In the genomic region with DNA sequence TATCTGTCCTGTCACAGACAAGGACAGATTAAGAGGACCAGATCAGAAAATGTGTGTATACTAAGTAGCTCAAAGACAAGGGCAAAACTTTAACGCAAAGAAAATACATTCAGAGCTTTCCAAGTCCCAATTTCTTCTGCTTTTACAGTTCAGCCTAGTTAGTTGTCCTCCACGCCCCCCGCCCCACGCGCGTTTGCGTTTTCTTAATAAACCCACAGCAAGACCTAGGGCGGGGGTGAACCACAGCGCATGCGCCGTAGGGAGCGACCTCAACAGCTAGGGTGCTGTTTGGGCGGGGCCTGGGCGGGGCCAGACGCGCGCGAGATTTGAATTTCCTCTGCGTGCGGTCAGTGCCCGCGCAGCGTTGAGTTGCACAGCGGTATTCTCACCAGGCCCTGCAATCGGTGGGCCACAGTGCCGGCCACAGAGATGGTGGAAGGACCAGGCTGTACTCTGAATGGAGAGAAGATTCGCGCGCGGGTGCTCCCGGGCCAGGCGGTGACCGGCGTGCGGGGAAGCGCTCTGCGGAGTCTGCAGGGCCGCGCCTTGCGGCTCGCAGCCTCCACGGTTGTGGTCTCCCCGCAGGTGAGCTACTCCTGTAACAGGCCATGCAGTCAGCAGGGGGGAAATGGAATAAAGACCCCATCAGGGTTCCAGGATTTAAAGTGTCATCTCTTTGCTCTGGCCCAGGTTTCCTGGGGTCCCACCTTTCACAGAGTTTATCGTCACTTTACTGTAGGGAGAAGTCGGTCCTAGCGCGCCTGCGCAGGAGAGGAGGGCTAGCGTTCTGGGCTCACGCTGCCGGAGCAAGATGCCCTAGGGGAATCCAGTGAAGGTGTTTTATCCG, we compare ENCODE assay signal across 1 cellular context.
TF ChIP-seq lines count a peak whose summit lies in the region.

A gene with protein sequence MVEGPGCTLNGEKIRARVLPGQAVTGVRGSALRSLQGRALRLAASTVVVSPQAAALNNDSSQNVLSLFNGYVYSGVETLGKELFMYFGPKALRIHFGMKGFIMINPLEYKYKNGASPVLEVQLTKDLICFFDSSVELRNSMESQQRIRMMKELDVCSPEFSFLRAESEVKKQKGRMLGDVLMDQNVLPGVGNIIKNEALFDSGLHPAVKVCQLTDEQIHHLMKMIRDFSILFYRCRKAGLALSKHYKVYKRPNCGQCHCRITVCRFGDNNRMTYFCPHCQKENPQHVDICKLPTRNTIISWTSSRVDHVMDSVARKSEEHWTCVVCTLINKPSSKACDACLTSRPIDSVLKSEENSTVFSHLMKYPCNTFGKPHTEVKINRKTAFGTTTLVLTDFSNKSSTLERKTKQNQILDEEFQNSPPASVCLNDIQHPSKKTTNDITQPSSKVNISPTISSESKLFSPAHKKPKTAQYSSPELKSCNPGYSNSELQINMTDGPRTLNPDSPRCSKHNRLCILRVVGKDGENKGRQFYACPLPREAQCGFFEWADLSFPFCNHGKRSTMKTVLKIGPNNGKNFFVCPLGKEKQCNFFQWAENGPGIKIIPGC (plus strand): TSS at position 350 of the 847 bp plus-strand sequence. CDS start 80 bp downstream, at position 430.

TF ChIP-seq in GM12878, 131 proteins besides CTCF, POLR2A, EP300 and RAD21 (continued from another document and continues in another):
- TF ChIP-seq, protein P1, sequence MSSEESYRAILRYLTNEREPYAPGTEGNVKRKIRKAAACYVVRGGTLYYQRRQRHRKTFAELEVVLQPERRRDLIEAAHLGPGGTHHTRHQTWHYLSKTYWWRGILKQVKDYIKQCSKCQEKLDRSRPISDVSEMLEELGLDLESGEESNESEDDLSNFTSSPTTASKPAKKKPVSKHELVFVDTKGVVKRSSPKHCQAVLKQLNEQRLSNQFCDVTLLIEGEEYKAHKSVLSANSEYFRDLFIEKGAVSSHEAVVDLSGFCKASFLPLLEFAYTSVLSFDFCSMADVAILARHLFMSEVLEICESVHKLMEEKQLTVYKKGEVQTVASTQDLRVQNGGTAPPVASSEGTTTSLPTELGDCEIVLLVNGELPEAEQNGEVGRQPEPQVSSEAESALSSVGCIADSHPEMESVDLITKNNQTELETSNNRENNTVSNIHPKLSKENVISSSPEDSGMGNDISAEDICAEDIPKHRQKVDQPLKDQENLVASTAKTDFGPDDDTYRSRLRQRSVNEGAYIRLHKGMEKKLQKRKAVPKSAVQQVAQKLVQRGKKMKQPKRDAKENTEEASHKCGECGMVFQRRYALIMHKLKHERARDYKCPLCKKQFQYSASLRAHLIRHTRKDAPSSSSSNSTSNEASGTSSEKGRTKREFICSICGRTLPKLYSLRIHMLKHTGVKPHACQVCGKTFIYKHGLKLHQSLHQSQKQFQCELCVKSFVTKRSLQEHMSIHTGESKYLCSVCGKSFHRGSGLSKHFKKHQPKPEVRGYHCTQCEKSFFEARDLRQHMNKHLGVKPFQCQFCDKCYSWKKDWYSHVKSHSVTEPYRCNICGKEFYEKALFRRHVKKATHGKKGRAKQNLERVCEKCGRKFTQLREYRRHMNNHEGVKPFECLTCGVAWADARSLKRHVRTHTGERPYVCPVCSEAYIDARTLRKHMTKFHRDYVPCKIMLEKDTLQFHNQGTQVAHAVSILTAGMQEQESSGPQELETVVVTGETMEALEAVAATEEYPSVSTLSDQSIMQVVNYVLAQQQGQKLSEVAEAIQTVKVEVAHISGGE (CRISPR knock-in tag; IDR thresholded peaks at IDR 0.05), result no peak
- TF ChIP-seq JUNB (IDR thresholded peaks at IDR 0.05) (no peak), POLR2AphosphoS2 (IDR thresholded peaks at IDR 0.05; ENCODE audit: low read depth, low read length) (no peak), IKZF2 (IDR thresholded peaks at IDR 0.05) (no peak), RUNX3 (IDR thresholded peaks at IDR 0.05; ENCODE audit: low read length) (peak; percentile 88), ZNF24 (IDR thresholded peaks at IDR 0.05) (no peak), BRCA1 (IDR thresholded peaks at IDR 0.05; ENCODE audit: low read depth, low read length) (no peak), TCF3 (IDR thresholded peaks at IDR 0.05; ENCODE audit: borderline replicate concordance, insufficient read depth, low read depth, low read length) (0 out of 2 replicates have a peak, but pooled peaks have one; percentile 9), BHLHE40 (IDR thresholded peaks at IDR 0.05; ENCODE audit: borderline replicate concordance in 1 of 2, low read depth in 2 of 2, low read length in 1 of 2) (0 out of 4 replicates have a peak, but pooled peaks have one; percentile 12 to 26), EZH2 (IDR thresholded peaks at IDR 0.05; ENCODE audit: borderline replicate concordance, control insufficient read depth, low read depth, low read length) (no peak), SPI1 (IDR thresholded peaks at IDR 0.05; ENCODE audit: borderline replicate concordance, insufficient read depth, low read depth, low read length) (no peak), SUPT20H (IDR thresholded peaks at IDR 0.05; ENCODE audit: borderline replicate concordance, control insufficient read depth, low read depth, low read length) (no peak), TCF7 (IDR thresholded peaks at IDR 0.05; ENCODE audit: borderline replicate concordance) (no peak), STAT1 (conservative IDR thresholded peaks at IDR 0.05) (no peak), SREBF2 (IDR thresholded peaks at IDR 0.05; ENCODE audit: low read length) (no peak), KLF5 (IDR thresholded peaks at IDR 0.05; ENCODE audit: partially characterized antibody) (no peak), GATAD2B (conservative IDR thresholded peaks at IDR 0.05; ENCODE audit: low read depth) (peak; percentile 70; the same call in 1 of the 2 replicates), MTA2 (IDR thresholded peaks at IDR 0.05; ENCODE audit: low read depth) (0 out of 2 replicates have a peak, but pooled peaks have one; percentile 11), SUZ12 (IDR thresholded peaks at IDR 0.05; ENCODE audit: unreplicated experiment) (no peak), CBX3 (IDR thresholded peaks at IDR 0.05; ENCODE audit: borderline replicate concordance, low read depth) (no peak), POLR2AphosphoS5 (IDR thresholded peaks at IDR 0.05; ENCODE audit: low read length) (0 out of 2 replicates have a peak, but pooled peaks have one; percentile 45), MXI1 (IDR thresholded peaks at IDR 0.05; ENCODE audit: low read depth, low read length) (peak; percentile 81), LARP7 (IDR thresholded peaks at IDR 0.05) (peak; percentile 82; the same call in 1 of the 2 replicates), CBFB (IDR thresholded peaks at IDR 0.05; ENCODE audit: low read depth) (no peak)
- TF ChIP-seq, protein P2, sequence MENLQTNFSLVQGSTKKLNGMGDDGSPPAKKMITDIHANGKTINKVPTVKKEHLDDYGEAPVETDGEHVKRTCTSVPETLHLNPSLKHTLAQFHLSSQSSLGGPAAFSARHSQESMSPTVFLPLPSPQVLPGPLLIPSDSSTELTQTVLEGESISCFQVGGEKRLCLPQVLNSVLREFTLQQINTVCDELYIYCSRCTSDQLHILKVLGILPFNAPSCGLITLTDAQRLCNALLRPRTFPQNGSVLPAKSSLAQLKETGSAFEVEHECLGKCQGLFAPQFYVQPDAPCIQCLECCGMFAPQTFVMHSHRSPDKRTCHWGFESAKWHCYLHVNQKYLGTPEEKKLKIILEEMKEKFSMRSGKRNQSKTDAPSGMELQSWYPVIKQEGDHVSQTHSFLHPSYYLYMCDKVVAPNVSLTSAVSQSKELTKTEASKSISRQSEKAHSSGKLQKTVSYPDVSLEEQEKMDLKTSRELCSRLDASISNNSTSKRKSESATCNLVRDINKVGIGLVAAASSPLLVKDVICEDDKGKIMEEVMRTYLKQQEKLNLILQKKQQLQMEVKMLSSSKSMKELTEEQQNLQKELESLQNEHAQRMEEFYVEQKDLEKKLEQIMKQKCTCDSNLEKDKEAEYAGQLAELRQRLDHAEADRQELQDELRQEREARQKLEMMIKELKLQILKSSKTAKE (IDR thresholded peaks at IDR 0.05; ENCODE audit: low read depth, poor library complexity, severe bottlenecking), result no peak
- TF ChIP-seq, protein P3, sequence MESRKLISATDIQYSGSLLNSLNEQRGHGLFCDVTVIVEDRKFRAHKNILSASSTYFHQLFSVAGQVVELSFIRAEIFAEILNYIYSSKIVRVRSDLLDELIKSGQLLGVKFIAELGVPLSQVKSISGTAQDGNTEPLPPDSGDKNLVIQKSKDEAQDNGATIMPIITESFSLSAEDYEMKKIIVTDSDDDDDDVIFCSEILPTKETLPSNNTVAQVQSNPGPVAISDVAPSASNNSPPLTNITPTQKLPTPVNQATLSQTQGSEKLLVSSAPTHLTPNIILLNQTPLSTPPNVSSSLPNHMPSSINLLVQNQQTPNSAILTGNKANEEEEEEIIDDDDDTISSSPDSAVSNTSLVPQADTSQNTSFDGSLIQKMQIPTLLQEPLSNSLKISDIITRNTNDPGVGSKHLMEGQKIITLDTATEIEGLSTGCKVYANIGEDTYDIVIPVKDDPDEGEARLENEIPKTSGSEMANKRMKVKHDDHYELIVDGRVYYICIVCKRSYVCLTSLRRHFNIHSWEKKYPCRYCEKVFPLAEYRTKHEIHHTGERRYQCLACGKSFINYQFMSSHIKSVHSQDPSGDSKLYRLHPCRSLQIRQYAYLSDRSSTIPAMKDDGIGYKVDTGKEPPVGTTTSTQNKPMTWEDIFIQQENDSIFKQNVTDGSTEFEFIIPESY (IDR thresholded peaks at IDR 0.05), result no peak
- TF ChIP-seq, protein P4, sequence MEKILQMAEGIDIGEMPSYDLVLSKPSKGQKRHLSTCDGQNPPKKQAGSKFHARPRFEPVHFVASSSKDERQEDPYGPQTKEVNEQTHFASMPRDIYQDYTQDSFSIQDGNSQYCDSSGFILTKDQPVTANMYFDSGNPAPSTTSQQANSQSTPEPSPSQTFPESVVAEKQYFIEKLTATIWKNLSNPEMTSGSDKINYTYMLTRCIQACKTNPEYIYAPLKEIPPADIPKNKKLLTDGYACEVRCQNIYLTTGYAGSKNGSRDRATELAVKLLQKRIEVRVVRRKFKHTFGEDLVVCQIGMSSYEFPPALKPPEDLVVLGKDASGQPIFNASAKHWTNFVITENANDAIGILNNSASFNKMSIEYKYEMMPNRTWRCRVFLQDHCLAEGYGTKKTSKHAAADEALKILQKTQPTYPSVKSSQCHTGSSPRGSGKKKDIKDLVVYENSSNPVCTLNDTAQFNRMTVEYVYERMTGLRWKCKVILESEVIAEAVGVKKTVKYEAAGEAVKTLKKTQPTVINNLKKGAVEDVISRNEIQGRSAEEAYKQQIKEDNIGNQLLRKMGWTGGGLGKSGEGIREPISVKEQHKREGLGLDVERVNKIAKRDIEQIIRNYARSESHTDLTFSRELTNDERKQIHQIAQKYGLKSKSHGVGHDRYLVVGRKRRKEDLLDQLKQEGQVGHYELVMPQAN (conservative IDR thresholded peaks at IDR 0.05), result peak; percentile 100
- TF ChIP-seq, protein P5, sequence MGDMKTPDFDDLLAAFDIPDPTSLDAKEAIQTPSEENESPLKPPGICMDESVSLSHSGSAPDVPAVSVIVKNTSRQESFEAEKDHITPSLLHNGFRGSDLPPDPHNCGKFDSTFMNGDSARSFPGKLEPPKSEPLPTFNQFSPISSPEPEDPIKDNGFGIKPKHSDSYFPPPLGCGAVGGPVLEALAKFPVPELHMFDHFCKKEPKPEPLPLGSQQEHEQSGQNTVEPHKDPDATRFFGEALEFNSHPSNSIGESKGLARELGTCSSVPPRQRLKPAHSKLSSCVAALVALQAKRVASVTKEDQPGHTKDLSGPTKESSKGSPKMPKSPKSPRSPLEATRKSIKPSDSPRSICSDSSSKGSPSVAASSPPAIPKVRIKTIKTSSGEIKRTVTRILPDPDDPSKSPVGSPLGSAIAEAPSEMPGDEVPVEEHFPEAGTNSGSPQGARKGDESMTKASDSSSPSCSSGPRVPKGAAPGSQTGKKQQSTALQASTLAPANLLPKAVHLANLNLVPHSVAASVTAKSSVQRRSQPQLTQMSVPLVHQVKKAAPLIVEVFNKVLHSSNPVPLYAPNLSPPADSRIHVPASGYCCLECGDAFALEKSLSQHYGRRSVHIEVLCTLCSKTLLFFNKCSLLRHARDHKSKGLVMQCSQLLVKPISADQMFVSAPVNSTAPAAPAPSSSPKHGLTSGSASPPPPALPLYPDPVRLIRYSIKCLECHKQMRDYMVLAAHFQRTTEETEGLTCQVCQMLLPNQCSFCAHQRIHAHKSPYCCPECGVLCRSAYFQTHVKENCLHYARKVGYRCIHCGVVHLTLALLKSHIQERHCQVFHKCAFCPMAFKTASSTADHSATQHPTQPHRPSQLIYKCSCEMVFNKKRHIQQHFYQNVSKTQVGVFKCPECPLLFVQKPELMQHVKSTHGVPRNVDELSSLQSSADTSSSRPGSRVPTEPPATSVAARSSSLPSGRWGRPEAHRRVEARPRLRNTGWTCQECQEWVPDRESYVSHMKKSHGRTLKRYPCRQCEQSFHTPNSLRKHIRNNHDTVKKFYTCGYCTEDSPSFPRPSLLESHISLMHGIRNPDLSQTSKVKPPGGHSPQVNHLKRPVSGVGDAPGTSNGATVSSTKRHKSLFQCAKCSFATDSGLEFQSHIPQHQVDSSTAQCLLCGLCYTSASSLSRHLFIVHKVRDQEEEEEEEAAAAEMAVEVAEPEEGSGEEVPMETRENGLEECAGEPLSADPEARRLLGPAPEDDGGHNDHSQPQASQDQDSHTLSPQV (IDR thresholded peaks at IDR 0.05), result no peak
- TF ChIP-seq, protein P6, sequence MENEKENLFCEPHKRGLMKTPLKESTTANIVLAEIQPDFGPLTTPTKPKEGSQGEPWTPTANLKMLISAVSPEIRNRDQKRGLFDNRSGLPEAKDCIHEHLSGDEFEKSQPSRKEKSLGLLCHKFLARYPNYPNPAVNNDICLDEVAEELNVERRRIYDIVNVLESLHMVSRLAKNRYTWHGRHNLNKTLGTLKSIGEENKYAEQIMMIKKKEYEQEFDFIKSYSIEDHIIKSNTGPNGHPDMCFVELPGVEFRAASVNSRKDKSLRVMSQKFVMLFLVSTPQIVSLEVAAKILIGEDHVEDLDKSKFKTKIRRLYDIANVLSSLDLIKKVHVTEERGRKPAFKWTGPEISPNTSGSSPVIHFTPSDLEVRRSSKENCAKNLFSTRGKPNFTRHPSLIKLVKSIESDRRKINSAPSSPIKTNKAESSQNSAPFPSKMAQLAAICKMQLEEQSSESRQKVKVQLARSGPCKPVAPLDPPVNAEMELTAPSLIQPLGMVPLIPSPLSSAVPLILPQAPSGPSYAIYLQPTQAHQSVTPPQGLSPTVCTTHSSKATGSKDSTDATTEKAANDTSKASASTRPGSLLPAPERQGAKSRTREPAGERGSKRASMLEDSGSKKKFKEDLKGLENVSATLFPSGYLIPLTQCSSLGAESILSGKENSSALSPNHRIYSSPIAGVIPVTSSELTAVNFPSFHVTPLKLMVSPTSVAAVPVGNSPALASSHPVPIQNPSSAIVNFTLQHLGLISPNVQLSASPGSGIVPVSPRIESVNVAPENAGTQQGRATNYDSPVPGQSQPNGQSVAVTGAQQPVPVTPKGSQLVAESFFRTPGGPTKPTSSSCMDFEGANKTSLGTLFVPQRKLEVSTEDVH (IDR thresholded peaks at IDR 0.05; ENCODE audit: low read depth, partially characterized antibody), result no peak
- TF ChIP-seq, protein P7, sequence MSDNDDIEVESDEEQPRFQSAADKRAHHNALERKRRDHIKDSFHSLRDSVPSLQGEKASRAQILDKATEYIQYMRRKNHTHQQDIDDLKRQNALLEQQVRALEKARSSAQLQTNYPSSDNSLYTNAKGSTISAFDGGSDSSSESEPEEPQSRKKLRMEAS (IDR thresholded peaks at IDR 0.05; ENCODE audit: low read depth, low read length), result peak; percentile 77
